18 cellular contexts compared by ENCODE assay signal in the genomic region with DNA sequence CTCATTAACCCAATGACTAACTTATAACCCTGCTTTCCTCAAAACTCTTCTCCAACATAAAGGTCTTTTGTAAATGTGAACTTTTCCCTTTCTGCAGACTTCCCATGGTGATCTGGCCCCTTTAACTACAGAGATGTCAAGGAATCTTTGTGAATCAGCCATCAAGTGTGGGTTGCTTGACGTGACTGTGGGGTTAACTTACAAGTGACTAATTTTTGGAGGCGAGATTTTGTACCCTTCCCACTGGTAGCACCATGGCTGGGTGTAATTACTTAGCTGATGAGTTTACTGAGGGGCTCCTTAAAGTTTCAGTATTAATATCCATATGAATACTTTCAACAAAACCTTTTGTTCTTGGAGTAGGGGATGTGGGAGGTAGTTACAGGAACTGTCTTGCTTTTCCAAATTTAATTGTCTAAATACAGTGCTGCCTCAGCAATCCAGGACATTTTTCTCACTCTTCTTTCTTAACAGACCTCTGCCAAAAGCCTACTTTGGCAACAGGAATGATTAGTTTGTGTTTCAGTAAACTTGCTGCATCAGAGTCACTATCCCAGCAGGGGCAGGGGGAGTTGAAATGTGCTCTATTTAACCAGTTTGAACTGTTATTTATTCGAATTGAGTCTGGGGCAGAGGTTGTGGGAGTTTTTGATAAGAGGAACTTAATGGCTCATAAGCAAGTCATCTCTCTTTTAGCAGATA.
DNase-seq lines count a peak whose midpoint lies in the region; ATAC-seq, FAIRE-seq and TF ChIP-seq lines count a peak whose summit lies in the region.
"Had no signal": no experiment of that assay in that cellular context is flagged by ENCODE, and none has a peak within 500 bp of the region (broad histone marks: within the 10 kb centered on the region; RNA-seq: fewer than 3 reads in every experiment).

No MANE protein-coding gene starts in this region.

- no peak overlapping the region for H3K23ac ChIP-seq in IMR-90 (ENCODE audit: low read depth, low read length)

- FAIRE-seq in HTR-8/SVneo (lab: Jason Lieb, UNC), result no peak
- FAIRE-seq: islet of Langerhans, small intestine had no signal

- H3K4me1 ChIP-seq in IMR-90 (ENCODE audit: control insufficient read depth, insufficient read depth, low read length), result peaks cover 8% of the 10 kb centered on the region

- peaks cover 5% of the 10 kb centered on the region for H3K9me1 ChIP-seq in IMR-90 (ENCODE audit: insufficient read depth, low read length)

- no peak overlapping the region for H3K27ac ChIP-seq in IMR-90 (ENCODE audit: insufficient read depth, low read length)
- H3K27ac ChIP-seq: gastrocnemius medialis had no signal

- H3K18ac ChIP-seq in IMR-90 (ENCODE audit: low read depth, low read length), result no peak overlapping the region

- no TSS peak for BruUV-seq in IMR-90 (replicated peaks; lab: Mats Ljungman, UMichigan)

- no peak overlapping the region for H2BK20ac ChIP-seq in IMR-90 (ENCODE audit: low read depth, low read length)

- no peak for TF ChIP-seq POLR2A in IMR-90 (IDR thresholded peaks at IDR 0.05; ENCODE audit: low read depth, low read length)

- DNase-seq in activated CD4-positive, alpha-beta T cell treated with anti-CD3 and anti-CD28 coated beads for 48 hours, result peak; percentile 3
- DNase-seq in activated CD4-positive, alpha-beta T cell treated with anti-CD3 and anti-CD28 coated beads, Interleukin-2, amount 50 U/mL, for 48 hours, result no peak
- DNase-seq in IMR-90 (peak; percentile 57), fibroblast of gingiva (ENCODE audit: low read depth) (peak; percentile 6), putamen (ENCODE audit: low spot score) (peak; percentile 23), HTR-8/SVneo (ENCODE audit: insufficient read length, low spot score) (no peak), anterior cingulate cortex (lab: John Stamatoyannopoulos, UW) (no peak), pons (ENCODE audit: low spot score) (no peak)
- DNase-seq: activated naive CD4-positive, alpha-beta T cell; CD4-positive, alpha-beta memory T cell; effector memory CD4-positive, alpha-beta T cell; gastrocnemius medialis; GOT3; midbrain; NCI-H2081; NCI-H526 treated with DMSO at 0.1 percent for 48 hours; small intestine had no signal

- H3K56ac ChIP-seq in IMR-90 (ENCODE audit: extremely low read depth, insufficient read depth, low read length), result no peak overlapping the region

- H3K14ac ChIP-seq in IMR-90 (replicated peaks; ENCODE audit: low read depth, low read length), result 0 out of 2 replicates have a peak overlapping the region, but pooled peaks have one; percentile 51

- H2AK5ac ChIP-seq in IMR-90 (ENCODE audit: low read depth, low read length), result no peak overlapping the region

- no peak overlapping the region for H2BK5ac ChIP-seq in IMR-90 (ENCODE audit: low read depth, low read length, poor library complexity, severe bottlenecking)

- CTCF ChIA-PET in IMR-90 (lab: Yijun Ruan, JAX), result no interaction called here

- in situ Hi-C loops in IMR-90 (cut with MboI; ENCODE audit: low sequenced_read_pairs), result no loop called here

- no peak overlapping the region for H2AK9ac ChIP-seq in IMR-90 (replicated peaks; ENCODE audit: low read depth, low read length, poor library complexity)

- H3K4me3 ChIP-seq in IMR-90 (ENCODE audit: insufficient read depth, low read depth, low read length), result no peak overlapping the region
- H3K4me3 ChIP-seq: gastrocnemius medialis had no signal

- H4K5ac ChIP-seq in IMR-90 (ENCODE audit: low read depth, low read length), result no peak overlapping the region

- H3K27me3 ChIP-seq in IMR-90 (ENCODE audit: control insufficient read depth, insufficient read depth, low read length), result no peaks in the 10 kb centered on the region
- H3K27me3 ChIP-seq: gastrocnemius medialis had no signal

- H2BK15ac ChIP-seq in IMR-90 (ENCODE audit: low read depth, low read length), result no peak overlapping the region

- H3K4ac ChIP-seq in IMR-90 (ENCODE audit: low read depth, low read length), result no peak overlapping the region

- no peak overlapping the region for H2BK120ac ChIP-seq in IMR-90 (ENCODE audit: low read depth, low read length)

- H3K4me2 ChIP-seq in IMR-90 (ENCODE audit: low read depth, low read length), result no peak overlapping the region

- POLR2A ChIA-PET in IMR-90 (lab: Charles Lee; ENCODE audit: unreplicated experiment), result no interaction called here

- no peaks in the 10 kb centered on the region for H4K20me1 ChIP-seq in IMR-90 (ENCODE audit: insufficient read depth, low read length)

- no peak overlapping the region; a peak in 1 of 4 replicates for H4K8ac ChIP-seq in IMR-90 (ENCODE audit: low read depth in 2 of 2, low read length in 2 of 2)

- no peaks in the 10 kb centered on the region for H3K36me3 ChIP-seq in IMR-90 (ENCODE audit: control insufficient read depth, insufficient read depth, low read length)
- H3K36me3 ChIP-seq: gastrocnemius medialis had no signal

- dilution Hi-C loops in IMR-90 (cut with HindIII; ENCODE audit: low sequenced_read_pairs, unreplicated experiment), result no loop called here

- ATAC-seq in IMR-90 (ENCODE audit: low read depth), result no peak
- ATAC-seq: gastrocnemius medialis had no signal

- intact Hi-C loops in IMR-90 (cut with micrococcal nuclease), result loop anchor here (5.0 to 10.0 kb wide), 3 partner anchors 215 to 675 kb away; a partner anchor contains a TSS

- H3K9me3 ChIP-seq in IMR-90 (ENCODE audit: control insufficient read depth, insufficient read depth, low read length), result no peaks in the 10 kb centered on the region
- H3K9me3 ChIP-seq: gastrocnemius medialis had no signal

- no peak overlapping the region for H3K9ac ChIP-seq in IMR-90 (ENCODE audit: low read depth, low read length)

- H3K79me1 ChIP-seq in IMR-90 (ENCODE audit: low read depth in 1 of 2, low read length in 2 of 2), result no peaks in the 10 kb centered on the region

- TF ChIP-seq CTCF in IMR-90 (conservative IDR thresholded peaks at IDR 0.05; ENCODE audit: low read depth, low read length), result no peak

- no CpG with 5 or more reads among the region's 3 CpGs for WGBS in IMR-90 (ENCODE audit: extremely low coverage in 2 of 2, insufficient read length in 1 of 2), 2 experiments

- H4K91ac ChIP-seq in IMR-90 (ENCODE audit: insufficient read depth, low read depth, low read length), result no peak overlapping the region

- no peak overlapping the region for H2AFZ ChIP-seq in IMR-90 (replicated peaks; ENCODE audit: low read length, poor library complexity)

- no peak for TF ChIP-seq RAD21 in IMR-90 (IDR thresholded peaks at IDR 0.05; ENCODE audit: low read length)

TF ChIP-seq in IMR-90, 13 proteins besides CTCF, POLR2A, EP300 and RAD21:
- TF ChIP-seq FOS (IDR thresholded peaks at IDR 0.05; ENCODE audit: low read depth, low read length) (0 out of 2 replicates have a peak, but pooled peaks have one; percentile 22), MAFK (IDR thresholded peaks at IDR 0.05; ENCODE audit: low read depth, low read length) (peak; percentile 39), RCOR1 (IDR thresholded peaks at IDR 0.05; ENCODE audit: insufficient replicate concordance, low read length) (no peak)

Comparison
In these comparisons a context has a peak if more than half of its experiments do, and no peak if none do; other contexts are left out.
1. DNase-seq: peak in activated CD4-positive, alpha-beta T cell treated with anti-CD3 and anti-CD28 coated beads for 48 hours (single experiment), IMR-90 (single experiment), fibroblast of gingiva (single experiment) and putamen (single experiment); none in activated CD4-positive, alpha-beta T cell treated with anti-CD3 and anti-CD28 coated beads, Interleukin-2, amount 50 U/mL, for 48 hours (0 of 2), HTR-8/SVneo (single experiment), anterior cingulate cortex (0 of 58) and pons (single experiment).